Comparison of ENCODE assay signal across 7 cellular contexts in genomic region chr6:131410785-131411184, GRCh38.
"Had no signal": no experiment of that assay in that cellular context is flagged by ENCODE, and none has a peak within 500 bp of the region (broad histone marks: within the 10 kb centered on the region; RNA-seq: fewer than 3 reads in every experiment).

No MANE protein-coding gene starts in this region.

- H3K4me3 ChIP-seq: GM23248, HAP-1, K562 had no signal

- H3K36me3 ChIP-seq: HAP-1 had no signal

- DNase-seq: GM23248, GOT3, H7, IMR-90 had no signal

- ATAC-seq: HCT116, K562 had no signal

- H3K27ac ChIP-seq: GM23248 had no signal

- H3K9me3 ChIP-seq: HAP-1 had no signal

- H3K9ac ChIP-seq: GM23248 had no signal

- H3K4me1 ChIP-seq: HAP-1 had no signal
